ENCODE assay signal across 8 cellular contexts in the genomic region with DNA sequence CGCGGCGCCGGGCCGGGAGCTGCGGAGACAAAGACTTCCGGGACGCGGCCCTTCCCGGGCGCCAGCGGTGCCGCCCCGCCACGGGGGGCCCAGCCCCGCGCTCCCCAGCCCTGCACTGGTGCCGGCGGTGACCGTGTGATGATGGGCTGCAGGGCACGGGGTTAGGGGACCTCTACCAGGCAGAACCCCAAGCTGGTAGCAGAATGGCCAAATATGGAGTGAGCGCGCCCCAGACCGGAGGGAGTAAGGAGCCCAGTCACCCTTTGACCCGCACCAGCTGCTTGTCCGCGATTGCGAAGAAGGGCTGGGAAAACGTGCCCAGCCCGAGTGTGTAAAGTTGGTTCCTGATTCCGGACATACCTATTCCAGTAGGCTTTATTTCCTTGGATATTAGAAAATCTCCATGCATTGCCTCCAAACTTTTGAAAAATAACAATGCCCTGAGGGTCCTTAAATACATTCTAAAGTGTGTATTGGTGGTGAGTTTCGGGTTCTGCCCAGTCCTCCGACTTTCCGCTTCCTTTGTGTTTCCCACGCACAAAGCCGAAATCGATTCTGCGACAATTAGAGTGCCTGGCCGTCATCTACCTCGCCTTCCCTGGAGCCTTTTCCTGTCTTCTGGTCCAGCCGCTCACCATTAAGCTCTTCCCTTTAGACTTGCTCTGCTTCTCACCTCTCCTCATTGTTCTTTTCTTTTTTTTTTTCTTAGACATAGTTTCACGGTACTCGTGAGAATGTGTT. TPM values are rescaled to one million over a fixed set of nuclear protein-coding genes. Genes with fewer than 3 reads are reported as not detected.
DNase-seq lines count a peak whose midpoint lies in the region; ATAC-seq and TF ChIP-seq lines count a peak whose summit lies in the region.

No MANE protein-coding gene starts in this region.

- TF ChIP-seq CTCF in WI38 (IDR thresholded peaks at IDR 0.05; ENCODE audit: low read depth, low read length) (no peak), fibroblast of lung (conservative IDR thresholded peaks at IDR 0.05 in 1 of 2, IDR thresholded peaks at IDR 0.05 in 1 of 2; ENCODE audit: low read depth in 1 of 2, low read length in 2 of 2) (no peak), neural cell (IDR thresholded peaks at IDR 0.05; ENCODE audit: poor library complexity, severe bottlenecking) (no peak)

- H3K27ac ChIP-seq in fibroblast of lung (ENCODE audit: insufficient read depth, low read length): peak overlapping the region; percentile 82
- peak overlapping the region; percentile 97 for H3K27ac ChIP-seq in neural cell (ENCODE audit: low read length)

- H3K27me3 ChIP-seq in fibroblast of lung (ENCODE audit: control insufficient read depth, insufficient read depth, low read length): no peaks in the 10 kb centered on the region
- no peaks in the 10 kb centered on the region for H3K27me3 ChIP-seq in neural cell (ENCODE audit: insufficient read depth, low read depth, low read length)

- H3K36me3 ChIP-seq in fibroblast of lung (ENCODE audit: control insufficient read depth, insufficient read depth, low read length) (no peaks in the 10 kb centered on the region), neural cell (ENCODE audit: insufficient read depth, low read length) (no peaks in the 10 kb centered on the region)

- no peaks in the 10 kb centered on the region for H3K9me3 ChIP-seq in fibroblast of lung (ENCODE audit: control insufficient read depth, insufficient read depth, low read depth, low read length)
- H3K9me3 ChIP-seq in neural cell (ENCODE audit: low read length): no peaks in the 10 kb centered on the region

- no peaks in the 10 kb centered on the region for H3K4me1 ChIP-seq in fibroblast of lung (ENCODE audit: control insufficient read depth, extremely low read depth, insufficient read depth, low read length)

- H3K4me2 ChIP-seq in fibroblast of lung (ENCODE audit: extremely low read depth, insufficient read depth, low read length) (peak overlapping the region; percentile 75), neural cell (ENCODE audit: low read length) (peak overlapping the region; percentile 79)

- no peak for TF ChIP-seq EP300 in neural cell (conservative IDR thresholded peaks at IDR 0.05; ENCODE audit: poor library complexity, severe bottlenecking)

- peak overlapping the region; percentile 87 for H3K9ac ChIP-seq in fibroblast of lung (ENCODE audit: insufficient read depth, low read length)
- H3K9ac ChIP-seq in neural cell (ENCODE audit: low read length): peak overlapping the region; percentile 98

- ATAC-seq in HG02642 (IDR thresholded peaks at IDR 0.05; ENCODE audit: poor library complexity, unreplicated experiment): peak; percentile 38

- H4K20me1 ChIP-seq in fibroblast of lung (ENCODE audit: control insufficient read depth, extremely low read depth, insufficient read depth, low read length): no peaks in the 10 kb centered on the region
- H4K20me1 ChIP-seq in neural cell (ENCODE audit: insufficient read depth): no peaks in the 10 kb centered on the region

- peak overlapping the region; percentile 90 for H3K4me3 ChIP-seq in WI38 (ENCODE audit: low read depth, low read length)
- peak overlapping the region; percentile 66 to 90 (median 82) for H3K4me3 ChIP-seq in fibroblast of lung (replicated peaks in 1 of 4; ENCODE audit: control extremely low read depth in 1 of 4, insufficient read depth in 1 of 4, low read depth in 3 of 4, low read length in 4 of 4)
- H3K4me3 ChIP-seq in neural cell (ENCODE audit: low read length): peak overlapping the region; percentile 89

- H3K79me2 ChIP-seq in fibroblast of lung (ENCODE audit: control insufficient read depth, insufficient read depth, low read length) (no peaks in the 10 kb centered on the region), neural cell (replicated peaks; ENCODE audit: insufficient read depth, low read length) (peaks cover 39% of the 10 kb centered on the region)

- peak overlapping the region; percentile 67 for H2AFZ ChIP-seq in fibroblast of lung (ENCODE audit: low read length)
- H2AFZ ChIP-seq in neural cell (ENCODE audit: low read depth, low read length): peak overlapping the region; percentile 81

- H3F3A ChIP-seq in neural cell (ENCODE audit: insufficient read depth, low read length, poor library complexity, severe bottlenecking): peaks cover 3% of the 10 kb centered on the region

- no peak for TF ChIP-seq RAD21 in neural cell (conservative IDR thresholded peaks at IDR 0.05)

- peak; percentile 13 to 15 for DNase-seq in stimulated activated CD4-positive, alpha-beta T cell treated with anti-CD3 and anti-CD28 coated beads, Interleukin-15, amount 100 ng/mL, for 48 hours (ENCODE audit: low read depth in 2 of 2)
- no peak for DNase-seq in stimulated activated CD4-positive, alpha-beta T cell treated with anti-CD3 and anti-CD28 coated beads, Interleukin-12 subunit alpha, Interleukin-12 subunit beta, amount 100 ng/mL, for 4 hours
- peak; percentile 34 for DNase-seq in NAMALWA (ENCODE audit: low spot score)
- DNase-seq in fibroblast of lung (ENCODE audit: low read depth in 2 of 2): peak; percentile 43 to 85
- DNase-seq in KG1 (lab: John Stamatoyannopoulos, UW): no peak

- no peaks in the 10 kb centered on the region for H3K9me2 ChIP-seq in neural cell (ENCODE audit: insufficient read depth, low read length)

TF ChIP-seq in neural cell, 6 proteins besides CTCF, POLR2A, EP300 and RAD21:
- TF ChIP-seq MXI1 (conservative IDR thresholded peaks at IDR 0.05; ENCODE audit: poor library complexity, severe bottlenecking) (no peak), POLR2AphosphoS5 (IDR thresholded peaks at IDR 0.05) (peak; percentile 25), TAF1 (IDR thresholded peaks at IDR 0.05; ENCODE audit: low read depth) (peak; percentile 3)
- TF ChIP-seq, protein P1, sequence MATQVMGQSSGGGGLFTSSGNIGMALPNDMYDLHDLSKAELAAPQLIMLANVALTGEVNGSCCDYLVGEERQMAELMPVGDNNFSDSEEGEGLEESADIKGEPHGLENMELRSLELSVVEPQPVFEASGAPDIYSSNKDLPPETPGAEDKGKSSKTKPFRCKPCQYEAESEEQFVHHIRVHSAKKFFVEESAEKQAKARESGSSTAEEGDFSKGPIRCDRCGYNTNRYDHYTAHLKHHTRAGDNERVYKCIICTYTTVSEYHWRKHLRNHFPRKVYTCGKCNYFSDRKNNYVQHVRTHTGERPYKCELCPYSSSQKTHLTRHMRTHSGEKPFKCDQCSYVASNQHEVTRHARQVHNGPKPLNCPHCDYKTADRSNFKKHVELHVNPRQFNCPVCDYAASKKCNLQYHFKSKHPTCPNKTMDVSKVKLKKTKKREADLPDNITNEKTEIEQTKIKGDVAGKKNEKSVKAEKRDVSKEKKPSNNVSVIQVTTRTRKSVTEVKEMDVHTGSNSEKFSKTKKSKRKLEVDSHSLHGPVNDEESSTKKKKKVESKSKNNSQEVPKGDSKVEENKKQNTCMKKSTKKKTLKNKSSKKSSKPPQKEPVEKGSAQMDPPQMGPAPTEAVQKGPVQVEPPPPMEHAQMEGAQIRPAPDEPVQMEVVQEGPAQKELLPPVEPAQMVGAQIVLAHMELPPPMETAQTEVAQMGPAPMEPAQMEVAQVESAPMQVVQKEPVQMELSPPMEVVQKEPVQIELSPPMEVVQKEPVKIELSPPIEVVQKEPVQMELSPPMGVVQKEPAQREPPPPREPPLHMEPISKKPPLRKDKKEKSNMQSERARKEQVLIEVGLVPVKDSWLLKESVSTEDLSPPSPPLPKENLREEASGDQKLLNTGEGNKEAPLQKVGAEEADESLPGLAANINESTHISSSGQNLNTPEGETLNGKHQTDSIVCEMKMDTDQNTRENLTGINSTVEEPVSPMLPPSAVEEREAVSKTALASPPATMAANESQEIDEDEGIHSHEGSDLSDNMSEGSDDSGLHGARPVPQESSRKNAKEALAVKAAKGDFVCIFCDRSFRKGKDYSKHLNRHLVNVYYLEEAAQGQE (IDR thresholded peaks at IDR 0.05; ENCODE audit: borderline replicate concordance): peak; percentile 61

RNA-seq across cellular contexts. Expression of gene ABRACL, which starts 1.1 kb away (rescaled TPM):
- 19.7 and 29.8 TPM in 2 replicates for total RNA-seq in fibroblast of lung
- polyA plus RNA-seq in fibroblast of lung (49.8 and 58.8 TPM in 2 replicates), neural cell (160 and 201 TPM in 2 replicates)
- 42.1 and 45.0 TPM in 2 replicates for polyA plus RNA-seq in fibroblast of lung (2012)
- polyA minus RNA-seq in fibroblast of lung (ENCODE audit: low replicate concordance) (not detected in 2 replicates), neural cell (65.5 and 85.1 TPM in 2 replicates)

RNA-seq across cellular contexts. Expression of gene REPS1, which starts 41.6 kb away (rescaled TPM):
- total RNA-seq in fibroblast of lung: 21.3 and 28.2 TPM in 2 replicates
- polyA plus RNA-seq in fibroblast of lung (27.8 and 33.1 TPM in 2 replicates), neural cell (64.9 TPM in 2 replicates)
- 17.0 and 20.1 TPM in 2 replicates for polyA plus RNA-seq in fibroblast of lung (2012)
- polyA minus RNA-seq in fibroblast of lung (ENCODE audit: low replicate concordance) (6.3 and 15.6 TPM in 2 replicates), neural cell (104 and 110 TPM in 2 replicates)

Comparison
In these comparisons a context has a peak if more than half of its experiments do, and no peak if none do; other contexts are left out.
1. DNase-seq: peak in stimulated activated CD4-positive, alpha-beta T cell treated with anti-CD3 and anti-CD28 coated beads, Interleukin-15, amount 100 ng/mL, for 48 hours (2 of 2), NAMALWA (single experiment) and fibroblast of lung (2 of 2); none in stimulated activated CD4-positive, alpha-beta T cell treated with anti-CD3 and anti-CD28 coated beads, Interleukin-12 subunit alpha, Interleukin-12 subunit beta, amount 100 ng/mL, for 4 hours (single experiment) and KG1 (single experiment).
2. Peak in every context shown above with its lines, with median percentiles within 50 percentile points of each other: H3K4me3 ChIP-seq.